In the genomic region with DNA sequence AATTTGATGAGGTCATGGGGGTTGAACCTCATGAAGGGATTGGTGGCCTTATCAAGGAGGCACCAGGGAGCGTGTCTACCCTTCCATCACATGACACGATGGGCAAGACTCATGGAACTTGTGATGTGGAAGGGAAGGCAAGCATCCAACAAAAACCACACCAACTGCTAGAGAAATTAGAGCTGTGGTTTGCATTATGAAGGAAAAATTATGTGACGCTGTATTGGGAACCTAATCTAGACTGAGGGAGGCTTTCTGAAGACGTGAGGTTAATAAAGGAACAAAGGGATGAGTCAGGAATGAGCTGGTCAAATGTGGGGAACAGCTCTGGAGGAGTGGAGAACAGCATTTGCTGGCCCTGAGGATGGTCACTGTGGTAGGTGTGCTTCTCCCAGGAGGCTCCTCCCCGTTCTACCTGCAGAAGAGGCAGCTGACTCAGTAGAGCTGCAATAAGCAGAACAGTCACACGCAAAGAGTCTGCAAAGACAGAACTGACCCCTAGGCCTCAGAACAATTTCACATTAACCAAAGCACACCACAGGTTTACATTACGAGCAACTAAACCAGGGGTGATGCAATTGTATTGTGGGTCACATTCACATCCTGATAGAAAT, we compare ENCODE assay signal across 14 cellular contexts.
A peak's percentile ranks its signal among the peaks of the same experiment; 100 is the strongest.
DNase-seq lines count a peak whose midpoint lies in the region; ATAC-seq and TF ChIP-seq lines count a peak whose summit lies in the region.
"Had no signal": no experiment of that assay in that cellular context is flagged by ENCODE, and none has a peak within 500 bp of the region (broad histone marks: within the 10 kb centered on the region; RNA-seq: fewer than 3 reads in every experiment).

No MANE protein-coding gene starts in this region.

- no peak overlapping the region for H3K9ac ChIP-seq in HCT116 (ENCODE audit: low read length)

- H3K4me1 ChIP-seq in ACC112 (ENCODE audit: control insufficient read depth, insufficient read depth, low read length, unreplicated experiment) = peaks cover 22% of the 10 kb centered on the region
- H3K4me1 ChIP-seq in HCT116 (ENCODE audit: control insufficient read depth in 1 of 2, insufficient read depth in 2 of 2, low read length in 2 of 2) = no peaks in the 10 kb centered on the region; a peak in 1 of 4 replicates

- TF ChIP-seq RAD21 in HCT116 (IDR thresholded peaks at IDR 0.05; ENCODE audit: low read depth) = no peak

- BruUV-seq in HCT116 (replicated peaks; lab: Mats Ljungman, UMichigan) = no TSS peak

- H2AFZ ChIP-seq in ACC112 (ENCODE audit: low read length, unreplicated experiment) = no peak overlapping the region
- no peak overlapping the region for H2AFZ ChIP-seq in HCT116 (ENCODE audit: low read depth, low read length, poor library complexity, severe bottlenecking)

- RAD21 ChIA-PET in HCT116 (lab: Charles Lee; ENCODE audit: low non-redundant PET in 1 of 2, low total read pairs in 2 of 2, uncharacterized antibody in 2 of 2, unreplicated experiment in 2 of 2) = no interaction called here

- POLR2A ChIA-PET in HCT116 (lab: Charles Lee) = no interaction called here

- H3K9me2 ChIP-seq in HCT116 (ENCODE audit: insufficient read depth) = no peaks in the 10 kb centered on the region

- H3K9me3 ChIP-seq in HCT116 (ENCODE audit: control insufficient read depth in 1 of 2, insufficient read depth in 1 of 2, low read depth in 1 of 2, low read length in 2 of 2) = no peaks in the 10 kb centered on the region

- no peak overlapping the region for H3K4me2 ChIP-seq in HCT116 (ENCODE audit: low read length)

- no peaks in the 10 kb centered on the region for H3K36me3 ChIP-seq in ACC112 (ENCODE audit: insufficient read depth, low read length)
- no peaks in the 10 kb centered on the region for H3K36me3 ChIP-seq in HCT116 (ENCODE audit: control insufficient read depth in 1 of 2, insufficient read depth in 2 of 2, low read length in 2 of 2)

- DNase-seq in HCT116 (ENCODE audit: low read depth, low spot score) (no peak), astrocyte of the cerebellum (ENCODE audit: low read depth) (peak; percentile 97), foreskin melanocyte (peak; percentile 81), activated T-cell treated with anti-CD3 and anti-CD28 coated beads for 4 hours (no peak), posterior cingulate gyrus (no peak)
- DNase-seq: activated CD4-positive, alpha-beta T cell treated with anti-CD3 and anti-CD28 coated beads, Interleukin-2, amount 10 ng/mL, durations not matched to agents 24 days and 14 days; DMS 273 treated with DMSO at 0.1 percent for 48 hours; NCI-H1417; NCI-H524 treated with DMSO at 0.1 percent for 48 hours; T-helper 2 cell had no signal

- intact Hi-C loops in HCT116 (cut with micrococcal nuclease) (no loop called here), posterior cingulate gyrus (cut with DNase I) (no loop called here)

- no peaks in the 10 kb centered on the region for H4K20me1 ChIP-seq in HCT116 (ENCODE audit: insufficient read depth)

- in situ Hi-C loops in astrocyte of the cerebellum (cut with HindIII; ENCODE audit: low sequenced_read_pairs) = no loop called here

- H3K4me3 ChIP-seq in ACC112 (ENCODE audit: low read depth, low read length) (no peak overlapping the region; the same call in 1 of the 2 replicates), HCT116 (replicated peaks in 1 of 2; ENCODE audit: low read depth in 1 of 2, low read length in 2 of 2) (no peak overlapping the region), astrocyte of the cerebellum (ENCODE audit: low read depth, low read length) (no peak overlapping the region)

- TF ChIP-seq POLR2A in HCT116 (IDR thresholded peaks at IDR 0.05; ENCODE audit: borderline replicate concordance, extremely low read depth, insufficient read depth, insufficient read length) = no peak

- no peaks in the 10 kb centered on the region for H3K79me2 ChIP-seq in ACC112 (ENCODE audit: control insufficient read depth, insufficient read depth, low read length, unreplicated experiment)
- no peaks in the 10 kb centered on the region for H3K79me2 ChIP-seq in HCT116 (ENCODE audit: insufficient read depth, low read length)

- ATAC-seq in HCT116 (peak; percentile 34; the same call in 1 of the 2 replicates), GM19397 (IDR thresholded peaks at IDR 0.05; ENCODE audit: unreplicated experiment) (no peak), GM19023 (IDR thresholded peaks at IDR 0.05; ENCODE audit: unreplicated experiment) (no peak)
- ATAC-seq: Right ventricle myocardium inferior had no signal

- H3K27ac ChIP-seq in ACC112 (ENCODE audit: low read depth, low read length) (peak overlapping the region; percentile 69), HCT116 (ENCODE audit: low read depth, low read length) (no peak overlapping the region)

- H3K27me3 ChIP-seq in ACC112 (ENCODE audit: insufficient read depth, low read length) = no peaks in the 10 kb centered on the region
- H3K27me3 ChIP-seq in HCT116 (ENCODE audit: insufficient read depth, low read length) = no peaks in the 10 kb centered on the region

- CTCF ChIA-PET in HCT116 (lab: Charles Lee) = no interaction called here

- TF ChIP-seq CTCF in HCT116 (IDR thresholded peaks at IDR 0.05 in 2 of 3, conservative IDR thresholded peaks at IDR 0.05 in 1 of 3; ENCODE audit: borderline replicate concordance in 1 of 3, insufficient read depth in 1 of 3, low read depth in 2 of 3, low read length in 2 of 3) = no peak
- no peak for TF ChIP-seq CTCF in astrocyte of the cerebellum (IDR thresholded peaks at IDR 0.05; ENCODE audit: low read depth, low read length, missing control alignments)

TF ChIP-seq in HCT116, 20 proteins besides CTCF, POLR2A, EP300 and RAD21:
- no peak for TF ChIP-seq YY1 (IDR thresholded peaks at IDR 0.05; ENCODE audit: extremely low read depth, insufficient replicate concordance, low read depth, low read length)
- TF ChIP-seq POLR2AphosphoS5 (IDR thresholded peaks at IDR 0.05; ENCODE audit: low read depth, low read length) = no peak
- TF ChIP-seq SIN3A (IDR thresholded peaks at IDR 0.05; ENCODE audit: low read depth) = no peak
- TF ChIP-seq ZNF274 (IDR thresholded peaks at IDR 0.05; ENCODE audit: low read depth, low read length) = no peak
- TF ChIP-seq, protein P1, sequence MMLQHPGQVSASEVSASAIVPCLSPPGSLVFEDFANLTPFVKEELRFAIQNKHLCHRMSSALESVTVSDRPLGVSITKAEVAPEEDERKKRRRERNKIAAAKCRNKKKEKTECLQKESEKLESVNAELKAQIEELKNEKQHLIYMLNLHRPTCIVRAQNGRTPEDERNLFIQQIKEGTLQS (IDR thresholded peaks at IDR 0.05) = no peak
- no peak for TF ChIP-seq ZFX (IDR thresholded peaks at IDR 0.05)
- no peak for TF ChIP-seq EZH2phosphoT487 (IDR thresholded peaks at IDR 0.05; ENCODE audit: borderline replicate concordance)
- no peak for TF ChIP-seq FOSL1 (IDR thresholded peaks at IDR 0.05; ENCODE audit: low read depth)
- TF ChIP-seq SP1 (IDR thresholded peaks at IDR 0.05; ENCODE audit: low read depth) = no peak
- no peak for TF ChIP-seq ELF1 (IDR thresholded peaks at IDR 0.05; ENCODE audit: borderline replicate concordance, low read depth)
- no peak for TF ChIP-seq CBX3 (IDR thresholded peaks at IDR 0.05; ENCODE audit: low read depth)
- no peak for TF ChIP-seq SRF (IDR thresholded peaks at IDR 0.05; ENCODE audit: low read depth)
- TF ChIP-seq, protein P2, sequence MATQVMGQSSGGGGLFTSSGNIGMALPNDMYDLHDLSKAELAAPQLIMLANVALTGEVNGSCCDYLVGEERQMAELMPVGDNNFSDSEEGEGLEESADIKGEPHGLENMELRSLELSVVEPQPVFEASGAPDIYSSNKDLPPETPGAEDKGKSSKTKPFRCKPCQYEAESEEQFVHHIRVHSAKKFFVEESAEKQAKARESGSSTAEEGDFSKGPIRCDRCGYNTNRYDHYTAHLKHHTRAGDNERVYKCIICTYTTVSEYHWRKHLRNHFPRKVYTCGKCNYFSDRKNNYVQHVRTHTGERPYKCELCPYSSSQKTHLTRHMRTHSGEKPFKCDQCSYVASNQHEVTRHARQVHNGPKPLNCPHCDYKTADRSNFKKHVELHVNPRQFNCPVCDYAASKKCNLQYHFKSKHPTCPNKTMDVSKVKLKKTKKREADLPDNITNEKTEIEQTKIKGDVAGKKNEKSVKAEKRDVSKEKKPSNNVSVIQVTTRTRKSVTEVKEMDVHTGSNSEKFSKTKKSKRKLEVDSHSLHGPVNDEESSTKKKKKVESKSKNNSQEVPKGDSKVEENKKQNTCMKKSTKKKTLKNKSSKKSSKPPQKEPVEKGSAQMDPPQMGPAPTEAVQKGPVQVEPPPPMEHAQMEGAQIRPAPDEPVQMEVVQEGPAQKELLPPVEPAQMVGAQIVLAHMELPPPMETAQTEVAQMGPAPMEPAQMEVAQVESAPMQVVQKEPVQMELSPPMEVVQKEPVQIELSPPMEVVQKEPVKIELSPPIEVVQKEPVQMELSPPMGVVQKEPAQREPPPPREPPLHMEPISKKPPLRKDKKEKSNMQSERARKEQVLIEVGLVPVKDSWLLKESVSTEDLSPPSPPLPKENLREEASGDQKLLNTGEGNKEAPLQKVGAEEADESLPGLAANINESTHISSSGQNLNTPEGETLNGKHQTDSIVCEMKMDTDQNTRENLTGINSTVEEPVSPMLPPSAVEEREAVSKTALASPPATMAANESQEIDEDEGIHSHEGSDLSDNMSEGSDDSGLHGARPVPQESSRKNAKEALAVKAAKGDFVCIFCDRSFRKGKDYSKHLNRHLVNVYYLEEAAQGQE (IDR thresholded peaks at IDR 0.05; ENCODE audit: low read depth) = no peak
- TF ChIP-seq JUND (IDR thresholded peaks at IDR 0.05) = no peak
- TF ChIP-seq EGR1 (IDR thresholded peaks at IDR 0.05; ENCODE audit: low read depth) = no peak
- TF ChIP-seq EZH2 (IDR thresholded peaks at IDR 0.05) = no peak
- TF ChIP-seq, protein P3, sequence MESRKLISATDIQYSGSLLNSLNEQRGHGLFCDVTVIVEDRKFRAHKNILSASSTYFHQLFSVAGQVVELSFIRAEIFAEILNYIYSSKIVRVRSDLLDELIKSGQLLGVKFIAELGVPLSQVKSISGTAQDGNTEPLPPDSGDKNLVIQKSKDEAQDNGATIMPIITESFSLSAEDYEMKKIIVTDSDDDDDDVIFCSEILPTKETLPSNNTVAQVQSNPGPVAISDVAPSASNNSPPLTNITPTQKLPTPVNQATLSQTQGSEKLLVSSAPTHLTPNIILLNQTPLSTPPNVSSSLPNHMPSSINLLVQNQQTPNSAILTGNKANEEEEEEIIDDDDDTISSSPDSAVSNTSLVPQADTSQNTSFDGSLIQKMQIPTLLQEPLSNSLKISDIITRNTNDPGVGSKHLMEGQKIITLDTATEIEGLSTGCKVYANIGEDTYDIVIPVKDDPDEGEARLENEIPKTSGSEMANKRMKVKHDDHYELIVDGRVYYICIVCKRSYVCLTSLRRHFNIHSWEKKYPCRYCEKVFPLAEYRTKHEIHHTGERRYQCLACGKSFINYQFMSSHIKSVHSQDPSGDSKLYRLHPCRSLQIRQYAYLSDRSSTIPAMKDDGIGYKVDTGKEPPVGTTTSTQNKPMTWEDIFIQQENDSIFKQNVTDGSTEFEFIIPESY (IDR thresholded peaks at IDR 0.05; ENCODE audit: extremely low read depth, insufficient replicate concordance, low read length) = no peak
- no peak for TF ChIP-seq CEBPB (IDR thresholded peaks at IDR 0.05; ENCODE audit: low read depth)

Comparison
In these comparisons a context has a peak if more than half of its experiments do, and no peak if none do; other contexts are left out.
1. DNase-seq: peak in astrocyte of the cerebellum (single experiment) and foreskin melanocyte (single experiment); none in HCT116 (single experiment), activated T-cell treated with anti-CD3 and anti-CD28 coated beads for 4 hours (single experiment) and posterior cingulate gyrus (0 of 10).